In genomic region chr1:224872832-224873644, GRCh38 we compare ENCODE assay signal across 1 cellular context.
TF ChIP-seq lines count a peak whose summit lies in the region.

No MANE protein-coding gene starts in this region.

TF ChIP-seq in IMR-90, 13 proteins besides CTCF, POLR2A, EP300 and RAD21:
- TF ChIP-seq CHD1 (IDR thresholded peaks at IDR 0.05; ENCODE audit: low read depth, low read length) (no peak), RCOR1 (IDR thresholded peaks at IDR 0.05; ENCODE audit: insufficient replicate concordance, low read length) (no peak), RFX5 (IDR thresholded peaks at IDR 0.05; ENCODE audit: low read depth, low read length) (no peak), MXI1 (IDR thresholded peaks at IDR 0.05; ENCODE audit: borderline replicate concordance, low read depth, low read length) (no peak), FOS (IDR thresholded peaks at IDR 0.05; ENCODE audit: low read depth, low read length) (no peak), NFE2L2 (IDR thresholded peaks at IDR 0.05; ENCODE audit: low read depth, low read length) (no peak)
